Comparison of ENCODE assay signal across 23 cellular contexts in genomic region chr2:55423303-55423702, GRCh38. TPM values are rescaled to one million over a fixed set of nuclear protein-coding genes. Genes with fewer than 3 reads are reported as not detected.
DNase-seq lines count a peak whose midpoint lies in the region; ATAC-seq, FAIRE-seq and TF ChIP-seq lines count a peak whose summit lies in the region.
"Had no signal": no experiment of that assay in that cellular context is flagged by ENCODE, and none has a peak within 500 bp of the region (broad histone marks: within the 10 kb centered on the region; RNA-seq: fewer than 3 reads in every experiment).

No MANE protein-coding gene starts in this region.

- H3K4me1 Mint-ChIP-seq in dendritic cell treated with granulocyte-macrophage colony-stimulating factor and Interleukin-4, amounts not matched to agents 40 ng/mL and 50 ng/mL, for 4 days (ENCODE audit: low read depth) = peaks cover 52% of the 10 kb centered on the region

- no peaks in the 10 kb centered on the region for H3K36me3 ChIP-seq in HepG2 (replicated peaks in 1 of 2; ENCODE audit: control insufficient read depth in 1 of 2, insufficient read depth in 2 of 2, low read length in 2 of 2)
- no peaks in the 10 kb centered on the region for H3K36me3 ChIP-seq in right lobe of liver
- no peaks in the 10 kb centered on the region for H3K36me3 ChIP-seq in Loucy (ENCODE audit: insufficient read depth, low read length)
- H3K36me3 ChIP-seq: BLaER1 treated with 17β-estradiol and CSF1 and Interleukin-3, amounts not matched to agents 10 nM and 100 nM had no signal

- H3K9ac ChIP-seq in HepG2 (ENCODE audit: insufficient read depth, low read depth, low read length) = no peak overlapping the region
- no peak overlapping the region for H3K9ac ChIP-seq in Loucy (ENCODE audit: low read depth, low read length, poor library complexity, severe bottlenecking)

- H3K4me3 Mint-ChIP-seq in dendritic cell treated with granulocyte-macrophage colony-stimulating factor and Interleukin-4, amounts not matched to agents 40 ng/mL and 50 ng/mL, for 4 days = no peak overlapping the region
- H3K4me3 Mint-ChIP-seq: CD8-positive, alpha-beta T cell had no signal

- no peaks in the 10 kb centered on the region for H3F3A ChIP-seq in Loucy (ENCODE audit: low read depth)

- no peak for TF ChIP-seq CTCF in HepG2 (CRISPR knock-in tag; IDR thresholded peaks at IDR 0.05)
- no peak for TF ChIP-seq CTCF in right lobe of liver (IDR thresholded peaks at IDR 0.05)
- no peak for TF ChIP-seq CTCF in Loucy (conservative IDR thresholded peaks at IDR 0.05; ENCODE audit: low read length)

- WGBS in HepG2 (ENCODE audit: low lambda C conversion rate) = 0% methylated on average over 1 of the region's 1 CpG
- 55% methylated on average over 1 of the region's 1 CpG for WGBS in right lobe of liver (ENCODE audit: insufficient coverage, low coverage, low lambda C conversion rate, missing lambda C conversion rate)

- no peaks in the 10 kb centered on the region for H4K20me1 ChIP-seq in HepG2 (ENCODE audit: insufficient read depth, low read length)
- peaks cover 4% of the 10 kb centered on the region for H4K20me1 ChIP-seq in Loucy (ENCODE audit: insufficient read depth, low read length, poor library complexity, severe bottlenecking)
- H4K20me1 ChIP-seq: BLaER1 treated with 17β-estradiol and CSF1 and Interleukin-3, amounts not matched to agents 10 nM and 100 nM had no signal

- H3K36me3 Mint-ChIP-seq in dendritic cell treated with granulocyte-macrophage colony-stimulating factor and Interleukin-4, amounts not matched to agents 40 ng/mL and 50 ng/mL, for 4 days (ENCODE audit: low read depth) = peaks cover 16% of the 10 kb centered on the region

- H3K4me2 ChIP-seq in HepG2 (ENCODE audit: low read depth, low read length) = no peak overlapping the region
- no peak overlapping the region for H3K4me2 ChIP-seq in Loucy (ENCODE audit: low read depth, low read length, poor library complexity, severe bottlenecking)

- H2AFZ ChIP-seq in HepG2 (ENCODE audit: low read length) = no peak overlapping the region
- peak overlapping the region; percentile 51; the same call in 1 of the 2 replicates for H2AFZ ChIP-seq in Loucy (ENCODE audit: low read length)

- H3K27me3 ChIP-seq in HepG2 (ENCODE audit: control insufficient read depth in 1 of 2, insufficient read depth in 2 of 2, low read length in 2 of 2) = peaks cover 0 to 4% of the 10 kb centered on the region in 2 experiments; a peak in 1 of 5 replicates
- H3K27me3 ChIP-seq in right lobe of liver = no peaks in the 10 kb centered on the region
- no peaks in the 10 kb centered on the region for H3K27me3 ChIP-seq in Loucy (ENCODE audit: insufficient read depth, low read length, poor library complexity, severe bottlenecking)
- H3K27me3 ChIP-seq: BLaER1 treated with 17β-estradiol and CSF1 and Interleukin-3, amounts not matched to agents 10 nM and 100 nM had no signal

- H3K9me3 Mint-ChIP-seq in dendritic cell treated with granulocyte-macrophage colony-stimulating factor and Interleukin-4, amounts not matched to agents 40 ng/mL and 50 ng/mL, for 4 days = no peaks in the 10 kb centered on the region
- H3K9me3 Mint-ChIP-seq: CD4-positive, alpha-beta T cell; CD8-positive, alpha-beta T cell had no signal

- H3K4me3 ChIP-seq in HepG2 (replicated peaks in 1 of 3; ENCODE audit: insufficient read depth in 1 of 3, low read depth in 2 of 3, low read length in 3 of 3) = no peak overlapping the region
- H3K4me3 ChIP-seq in right lobe of liver = no peak overlapping the region
- H3K4me3 ChIP-seq in Loucy (ENCODE audit: low read length, poor library complexity, severe bottlenecking) = no peak overlapping the region
- H3K4me3 ChIP-seq: A549; BLaER1 treated with 17β-estradiol and CSF1 and Interleukin-3, amounts not matched to agents 10 nM and 100 nM had no signal

- H3K4me1 ChIP-seq in HepG2 (ENCODE audit: insufficient read depth, low read length) (peaks cover 44% of the 10 kb centered on the region), right lobe of liver (no peaks in the 10 kb centered on the region), Loucy (ENCODE audit: insufficient read depth, low read length, poor library complexity, severe bottlenecking) (peaks cover 23% of the 10 kb centered on the region)
- H3K4me1 ChIP-seq: Caco-2 had no signal

- H3K79me2 ChIP-seq in HepG2 (ENCODE audit: insufficient read depth, low read length) (peaks cover 11% of the 10 kb centered on the region), Loucy (ENCODE audit: insufficient read depth, low read length) (peaks cover 24% of the 10 kb centered on the region)

- no peak for TF ChIP-seq RAD21 in HepG2 (CRISPR knock-in tag; IDR thresholded peaks at IDR 0.05)

- TF ChIP-seq EP300 in HepG2 (IDR thresholded peaks at IDR 0.05; ENCODE audit: low read depth in 2 of 2, low read length in 2 of 2) (no peak), HepG2 (CRISPR knock-in tag; IDR thresholded peaks at IDR 0.05; ENCODE audit: borderline replicate concordance) (no peak)

- H3K27ac Mint-ChIP-seq in dendritic cell treated with granulocyte-macrophage colony-stimulating factor and Interleukin-4, amounts not matched to agents 40 ng/mL and 50 ng/mL, for 4 days = peak overlapping the region; percentile 76
- H3K27ac Mint-ChIP-seq: B cell; CD4-positive, alpha-beta T cell; CD8-positive, alpha-beta T cell had no signal

- no peak for DNase-seq in HepG2 (ENCODE audit: low spot score)
- no peak for DNase-seq in right lobe of liver
- DNase-seq in SK-MEL-5 (ENCODE audit: low read depth, low spot score) = peak; percentile 52
- no peak for DNase-seq in ureter (ENCODE audit: low spot score)
- no peak for DNase-seq in SHP77 treated with DMSO at 0.1 percent for 48 hours (lab: John Stamatoyannopoulos, UW)
- no peak for DNase-seq in HK-2 (ENCODE audit: unreplicated experiment)
- DNase-seq: AML-193; Caco-2; Calu3; CD4-positive, alpha-beta T cell; CD8-positive, alpha-beta T cell; DMS79 treated with DMSO at 0.1 percent for 48 hours; GF-D8 had no signal

- no peaks in the 10 kb centered on the region for H3K9me3 ChIP-seq in HepG2 (ENCODE audit: low read length)
- no peaks in the 10 kb centered on the region for H3K9me3 ChIP-seq in right lobe of liver
- H3K9me3 ChIP-seq in Loucy (ENCODE audit: insufficient read depth, low read depth, low read length) = no peaks in the 10 kb centered on the region
- H3K9me3 ChIP-seq: A549; BLaER1 treated with 17β-estradiol and CSF1 and Interleukin-3, amounts not matched to agents 10 nM and 100 nM; Caco-2 had no signal

- no peaks in the 10 kb centered on the region for H3K27me3 Mint-ChIP-seq in dendritic cell treated with granulocyte-macrophage colony-stimulating factor and Interleukin-4, amounts not matched to agents 40 ng/mL and 50 ng/mL, for 4 days

- intact Hi-C loops in HepG2 (cut with micrococcal nuclease; ENCODE audit: unreplicated experiment) (loop anchor here (5.0 kb wide), 1 partner anchor 376 kb away; no protein-coding TSS in a partner anchor), right lobe of liver (cut with DNase I) (no loop called here)
- intact Hi-C loops in dendritic cell treated with granulocyte-macrophage colony-stimulating factor and Interleukin-4, amounts not matched to agents 40 ng/mL and 50 ng/mL, for 4 days (cut with micrococcal nuclease) = no loop called here

- H3K27ac ChIP-seq in HepG2 (ENCODE audit: extremely low read length, insufficient read depth, low read length) = no peak overlapping the region
- no peak overlapping the region for H3K27ac ChIP-seq in right lobe of liver
- H3K27ac ChIP-seq: 22Rv1, C4-2B had no signal

- no peaks in the 10 kb centered on the region for H3K9me2 ChIP-seq in Loucy (replicated peaks; ENCODE audit: low read depth, low read length)

- CTCF ChIA-PET in HepG2 (lab: Yijun Ruan, JAX; ENCODE audit: low intra/inter-chr PET ratio, low total read pairs) = no interaction called here

- no peak for FAIRE-seq in HepG2 (lab: Jason Lieb, UNC)
- FAIRE-seq: A549, D721Med, G401.6, GM12891 had no signal

- POLR2A ChIA-PET in HepG2 (lab: Yijun Ruan, JAX) = no interaction called here

- in situ Hi-C loops in HepG2 (cut with HindIII; ENCODE audit: extremely low pct_ligation_motif_present, low pct_unique_long_range_greater_than_20kb) (no loop called here), SK-MEL-5 (cut with HindIII; ENCODE audit: low pct_unique_long_range_greater_than_20kb, low sequenced_read_pairs) (no loop called here)

- ATAC-seq in HepG2 (no peak), right lobe of liver (no peak)
- ATAC-seq: A549; CD8-positive, alpha-beta T cell had no signal

- no peak for TF ChIP-seq POLR2A in HepG2 (IDR thresholded peaks at IDR 0.05; ENCODE audit: insufficient read depth in 1 of 2, low read depth in 2 of 2, low read length in 2 of 2)
- no peak for TF ChIP-seq POLR2A in right lobe of liver (IDR thresholded peaks at IDR 0.05)

- no TSS peak for BruUV-seq in HepG2 (replicated peaks; lab: Mats Ljungman, UMichigan)

RNA-seq across cellular contexts. Expression of gene CCDC88A, which starts 3.6 kb away (rescaled TPM):
- total RNA-seq in HepG2 (2016; rRNA removed; fragmentation: Illumina TruSeq; extraction: Trizol) (84.1 and 112 TPM in 2 replicates), right lobe of liver (10 to 100 TPM; 11.5 to 26.1 (median 18.5) TPM), ureter (51.0 TPM)
- 8.0 and 11.9 TPM in 2 replicates for total RNA-seq in HepG2 (2016; cell fraction: cytosol; rRNA removed; fragmentation: Illumina TruSeq; extraction: Trizol; ENCODE audit: low read depth)
- 79.7 and 118 TPM in 2 replicates for total RNA-seq in HepG2 (2016; cell fraction: insoluble cytoplasmic fraction; rRNA removed; fragmentation: Illumina TruSeq; extraction: Trizol)
- 26.2 and 31.6 TPM in 2 replicates for total RNA-seq in HepG2 (2016; cell fraction: membrane; rRNA removed; fragmentation: Illumina TruSeq; extraction: Trizol)
- 146 and 156 TPM in 2 replicates for total RNA-seq in HepG2 (2016; cell fraction: nucleus; rRNA removed; fragmentation: Illumina TruSeq; extraction: Trizol)
- 34.6 and 43.2 TPM in 2 replicates for polyA plus RNA-seq in HepG2 (2011; rRNA removed)
- 13.5 and 21.7 TPM in 2 replicates for polyA plus RNA-seq in HepG2 (2011; cell fraction: cytosol; rRNA removed)
- polyA plus RNA-seq in HepG2 (2011; cell fraction: nucleus; rRNA removed) = 32.8 and 36.0 TPM in 2 replicates
- polyA plus RNA-seq in HepG2 (2012) = 26.1 and 33.7 TPM in 2 replicates
- 3.1 TPM in 2 replicates for polyA plus RNA-seq in HepG2 (2016; cell fraction: cytosol; fragmentation: Illumina TruSeq; extraction: Trizol; ENCODE audit: low read depth)
- 70.6 and 78.0 TPM in 2 replicates for polyA plus RNA-seq in HepG2 (2016; cell fraction: insoluble cytoplasmic fraction; fragmentation: Illumina TruSeq; extraction: Trizol; ENCODE audit: low read depth)
- 10.7 and 12.9 TPM in 2 replicates for polyA plus RNA-seq in HepG2 (2016; cell fraction: membrane; fragmentation: Illumina TruSeq; extraction: Trizol; ENCODE audit: low read depth)
- polyA plus RNA-seq in HepG2 (2016; cell fraction: nucleus; fragmentation: Illumina TruSeq; extraction: Trizol; ENCODE audit: insufficient read depth, low read depth) = 109 and 125 TPM in 2 replicates
- polyA minus RNA-seq in HepG2 (2011; rRNA and poly(A)+ RNA removed; ENCODE audit: low replicate concordance) = 85.4 and 100 TPM in 2 replicates
- polyA minus RNA-seq in HepG2 (2011; cell fraction: cytosol; rRNA and poly(A)+ RNA removed) = 37.2 and 51.3 TPM in 2 replicates
- polyA minus RNA-seq in HepG2 (2011; cell fraction: nucleus; rRNA and poly(A)+ RNA removed) = 204 and 205 TPM in 2 replicates
- 139 and 161 TPM in 2 replicates for total RNA-seq in SK-MEL-5 (2014; rRNA removed; shearing (Covaris generic))
- polyA plus RNA-seq in SK-MEL-5 (2015; cell fraction: cytosol; rRNA removed) = 54.8 and 70.9 TPM in 2 replicates
- 176 and 213 TPM in 2 replicates for polyA plus RNA-seq in SK-MEL-5 (2015; cell fraction: nucleus; rRNA removed)
